28 cellular contexts compared by ENCODE assay signal in genomic region chr2:32074161-32074506, GRCh38.
"Had no signal": no experiment of that assay in that cellular context is flagged by ENCODE, and none has a peak within 500 bp of the region (broad histone marks: within the 10 kb centered on the region; RNA-seq: fewer than 3 reads in every experiment).

No MANE protein-coding gene starts in this region.

- H3K27me3 ChIP-seq: adrenal gland, body of pancreas, heart left ventricle, tibial nerve had no signal

- H3K27ac ChIP-seq: adrenal gland, body of pancreas, heart left ventricle, tibial nerve, WERI-Rb-1 had no signal

- H3K9me3 Mint-ChIP-seq: activated naive CD4-positive, alpha-beta T cell treated with anti-CD3 and anti-CD28 coated beads for 36 hours; activated naive CD8-positive, alpha-beta T cell treated with anti-CD3 and anti-CD28 coated beads for 36 hours; activated T-helper 1 cell treated with anti-CD3 and anti-CD28 coated beads, Interleukin-12 subunit alpha, Interleukin-12 subunit beta, Interleukin-2, Interleukin-4 antibody, amounts not matched to agents 30 ng/mL and 10 ng/mL and 1 ng/mL, durations not matched to agents 14 hours and 24 hours and 36 hours; endodermal cell; mesothelial cell of epicardium; naive B cell; stimulated activated naive B cell treated with anti-CD40 and anti-IgM and Interleukin-4, amounts not matched to agents 10 μg/mL and 1 μg/mL and 100 μg/mL, for 72 hours had no signal

- H3K9me3 ChIP-seq: adrenal gland, body of pancreas, heart left ventricle, tibial nerve had no signal

- H3K36me3 ChIP-seq: adrenal gland had no signal

- H3K27me3 Mint-ChIP-seq: activated naive CD8-positive, alpha-beta T cell treated with anti-CD3 and anti-CD28 coated beads for 36 hours; naive B cell; stimulated activated naive B cell treated with anti-CD40 and anti-IgM and Interleukin-4, amounts not matched to agents 10 μg/mL and 1 μg/mL and 100 μg/mL, for 72 hours; T-helper 17 cell had no signal

- H3K4me1 ChIP-seq: body of pancreas, tibial nerve had no signal

- H3K4me3 ChIP-seq: adrenal gland, body of pancreas, heart left ventricle, tibial nerve had no signal

- H3K4me1 Mint-ChIP-seq: endodermal cell had no signal

- H3K4me3 Mint-ChIP-seq: activated naive CD4-positive, alpha-beta T cell treated with anti-CD3 and anti-CD28 coated beads for 36 hours; activated naive CD8-positive, alpha-beta T cell treated with anti-CD3 and anti-CD28 coated beads for 36 hours; activated T-helper 1 cell treated with anti-CD3 and anti-CD28 coated beads, Interleukin-12 subunit alpha, Interleukin-12 subunit beta, Interleukin-2, Interleukin-4 antibody, amounts not matched to agents 30 ng/mL and 10 ng/mL and 1 ng/mL, durations not matched to agents 14 hours and 24 hours and 36 hours; endodermal cell; mesothelial cell of epicardium; naive B cell; stimulated activated naive B cell treated with anti-CD40 and anti-IgM and Interleukin-4, amounts not matched to agents 10 μg/mL and 1 μg/mL and 100 μg/mL, for 72 hours; T-helper 17 cell had no signal

- ATAC-seq: activated CD4-positive, CD25-positive, alpha-beta regulatory T cell treated with anti-CD3 and anti-CD28 coated beads, Interleukin-2, amount 50 U/mL, for 24 hours; body of pancreas; esophagus mucosa; heart left ventricle; left ventricle myocardium superior; stimulated activated naive B cell treated with anti-CD40 and anti-IgM and Interleukin-4, amounts not matched to agents 10 μg/mL and 1 μg/mL and 100 μg/mL, for 72 hours; T-helper 17 cell had no signal

- DNase-seq: activated CD4-positive, alpha-beta T cell treated with anti-CD3 and anti-CD28 coated beads for 48 hours; activated CD4-positive, alpha-beta T cell treated with anti-CD3 and anti-CD28 coated beads, Interleukin-2, amount 50 U/mL, for 48 hours; activated CD8-positive, alpha-beta memory T cell treated with anti-CD3 and anti-CD28 coated beads, Interleukin-2, amount 50 U/mL, for 4 hours; activated effector memory CD4-positive, alpha-beta T cell treated with anti-CD3 and anti-CD28 coated beads, Interleukin-2, amount 50 U/mL, for 16 hours; activated naive CD4-positive, alpha-beta T cell treated with anti-CD3 and anti-CD28 coated beads for 36 hours; activated naive CD8-positive, alpha-beta T cell treated with anti-CD3 and anti-CD28 coated beads for 36 hours; activated T-cell treated with anti-CD3 and anti-CD28 coated beads, Interleukin-2, amount 50 U/mL, for 1 hour; adrenal gland; aorta; body of pancreas; endodermal cell; foreskin fibroblast; heart left ventricle; left ventricle myocardium superior; mammary epithelial cell; naive B cell; stimulated activated CD4-positive, alpha-beta T cell treated with anti-CD3 and anti-CD28 coated beads, Interleukin-1b, Interleukin-23, amount 100 ng/mL, for 48 hours; stimulated activated CD4-positive, alpha-beta T cell treated with anti-CD3 and anti-CD28 coated beads, Interleukin-4, amount 100 ng/mL, for 4 hours; stimulated activated CD8-positive, alpha-beta memory T cell treated with anti-CD3 and anti-CD28 coated beads, Interleukin-4, amount 100 ng/mL, for 48 hours; stimulated activated naive B cell treated with anti-CD40 and anti-IgM and Interleukin-4, amounts not matched to agents 10 μg/mL and 1 μg/mL and 100 μg/mL, for 72 hours; T-helper 17 cell; T1000; WERI-Rb-1 had no signal

- H3K27ac Mint-ChIP-seq: activated naive CD4-positive, alpha-beta T cell treated with anti-CD3 and anti-CD28 coated beads for 36 hours; activated naive CD8-positive, alpha-beta T cell treated with anti-CD3 and anti-CD28 coated beads for 36 hours; activated T-helper 1 cell treated with anti-CD3 and anti-CD28 coated beads, Interleukin-12 subunit alpha, Interleukin-12 subunit beta, Interleukin-2, Interleukin-4 antibody, amounts not matched to agents 30 ng/mL and 10 ng/mL and 1 ng/mL, durations not matched to agents 14 hours and 24 hours and 36 hours; endodermal cell; mesothelial cell of epicardium; stimulated activated naive B cell treated with anti-CD40 and anti-IgM and Interleukin-4, amounts not matched to agents 10 μg/mL and 1 μg/mL and 100 μg/mL, for 72 hours had no signal
